ENCODE assay signal across 29 cellular contexts in the genomic region with DNA sequence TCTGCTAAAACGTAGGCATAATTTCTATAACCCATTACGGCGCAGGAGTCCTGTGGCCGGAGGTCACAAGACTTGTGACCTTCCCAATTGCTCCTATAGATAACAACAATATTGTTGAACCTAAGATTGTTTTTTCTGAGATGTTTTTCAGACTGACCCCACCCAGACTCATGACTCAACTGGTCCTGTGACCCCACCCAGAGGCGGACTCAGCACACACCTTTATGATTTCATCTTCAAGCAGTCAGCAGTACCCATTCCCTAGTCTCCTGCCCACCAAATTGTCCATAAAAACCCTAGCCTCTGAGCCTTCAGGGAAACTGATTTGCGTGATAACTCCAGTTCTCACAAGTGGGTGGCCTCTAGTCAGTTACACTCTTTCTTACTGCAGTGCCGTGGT.
"Had no signal": no experiment of that assay in that cellular context is flagged by ENCODE, and none has a peak within 500 bp of the region (broad histone marks: within the 10 kb centered on the region; RNA-seq: fewer than 3 reads in every experiment).

No MANE protein-coding gene starts in this region.

- H3K4me3 Mint-ChIP-seq: natural killer cell; nephron progenitor cell; neural progenitor cell; stimulated activated effector memory CD8-positive, alpha-beta T cell treated with anti-CD3 and anti-CD28 coated beads, Interleukin-12 subunit alpha, Interleukin-12 subunit beta, amount 100 ng/mL, for 72 hours; stimulated activated naive CD8-positive, alpha-beta T cell treated with anti-CD3 and anti-CD28 coated beads, Interleukin-15, Interleukin-2, amounts not matched to agents 100 ng/mL and 50 ng/mL, for 24 hours had no signal

- H3K9me3 Mint-ChIP-seq: natural killer cell; neural progenitor cell; stimulated activated effector memory CD8-positive, alpha-beta T cell treated with anti-CD3 and anti-CD28 coated beads, Interleukin-12 subunit alpha, Interleukin-12 subunit beta, amount 100 ng/mL, for 72 hours; stimulated activated naive CD8-positive, alpha-beta T cell treated with anti-CD3 and anti-CD28 coated beads, Interleukin-15, Interleukin-2, amounts not matched to agents 100 ng/mL and 50 ng/mL, for 24 hours had no signal

- H3K4me1 ChIP-seq: right atrium auricular region had no signal

- H3K4me3 ChIP-seq: left lung, lower lobe of right lung, neural progenitor cell, right atrium auricular region, right lobe of liver, suprapubic skin, thoracic aorta, tibial artery, upper lobe of right lung had no signal

- H3K27ac ChIP-seq: left lung, lower lobe of right lung, neural progenitor cell, neutrophil, parathyroid adenoma, right atrium auricular region, right lobe of liver, suprapubic skin, thoracic aorta, tibial artery, upper lobe of right lung had no signal

- H3K4me2 ChIP-seq: neural progenitor cell had no signal

- H3K4me1 Mint-ChIP-seq: stimulated activated effector memory CD8-positive, alpha-beta T cell treated with anti-CD3 and anti-CD28 coated beads, Interleukin-12 subunit alpha, Interleukin-12 subunit beta, amount 100 ng/mL, for 72 hours had no signal

- H3K79me2 ChIP-seq: parathyroid adenoma had no signal

- H3K27me3 Mint-ChIP-seq: progenitor cell of endocrine pancreas had no signal

- H3K27ac Mint-ChIP-seq: naive B cell; natural killer cell; nephron progenitor cell; neural progenitor cell; progenitor cell of endocrine pancreas; stimulated activated effector memory CD8-positive, alpha-beta T cell treated with anti-CD3 and anti-CD28 coated beads, Interleukin-12 subunit alpha, Interleukin-12 subunit beta, amount 100 ng/mL, for 72 hours; stimulated activated naive CD8-positive, alpha-beta T cell treated with anti-CD3 and anti-CD28 coated beads, Interleukin-15, Interleukin-2, amounts not matched to agents 100 ng/mL and 50 ng/mL, for 24 hours had no signal

- H3K9ac ChIP-seq: neural progenitor cell, parathyroid adenoma had no signal

- H2AFZ ChIP-seq: neural progenitor cell, parathyroid adenoma had no signal

- H3K27me3 ChIP-seq: left lung, neural progenitor cell, right atrium auricular region, right lobe of liver, suprapubic skin, upper lobe of right lung had no signal

- H3K9me3 ChIP-seq: left lung, lower lobe of right lung, neutrophil, right atrium auricular region, right lobe of liver, suprapubic skin, thoracic aorta, tibial artery, upper lobe of right lung had no signal

- H3K36me3 Mint-ChIP-seq: naive B cell; natural killer cell; neural progenitor cell; stimulated activated effector memory CD8-positive, alpha-beta T cell treated with anti-CD3 and anti-CD28 coated beads, Interleukin-12 subunit alpha, Interleukin-12 subunit beta, amount 100 ng/mL, for 72 hours had no signal

- H3K36me3 ChIP-seq: left lung, lower lobe of right lung, neural progenitor cell, neutrophil, right atrium auricular region, right lobe of liver, suprapubic skin, thoracic aorta, tibial artery, upper lobe of right lung had no signal

- DNase-seq: hippocampal formation; kidney glomerular epithelial cell; left cardiac atrium; left lung; lower lobe of right lung; mammary epithelial cell; mesenchymal stem cell; naive B cell; natural killer cell; nephron progenitor cell; occipital lobe; right lobe of liver; stimulated activated CD4-positive, alpha-beta T cell treated with anti-CD3 and anti-CD28 coated beads, Interleukin-12 subunit alpha, Interleukin-12 subunit beta, amount 100 ng/mL, for 4 hours; stimulated activated CD4-positive, alpha-beta T cell treated with anti-CD3 and anti-CD28 coated beads, Interleukin-15, amount 100 ng/mL, for 24 hours; stimulated activated CD4-positive, alpha-beta T cell treated with anti-CD3 and anti-CD28 coated beads, Interleukin-2, amount 100 ng/mL, for 24 hours; stimulated activated CD4-positive, alpha-beta T cell treated with anti-CD3 and anti-CD28 coated beads, Interleukin-4, amount 100 ng/mL, for 24 hours; stimulated activated naive CD4-positive, alpha-beta T cell; tibial artery; trophoblast cell; upper lobe of right lung had no signal
